8 cellular contexts compared by ENCODE assay signal in the genomic region with DNA sequence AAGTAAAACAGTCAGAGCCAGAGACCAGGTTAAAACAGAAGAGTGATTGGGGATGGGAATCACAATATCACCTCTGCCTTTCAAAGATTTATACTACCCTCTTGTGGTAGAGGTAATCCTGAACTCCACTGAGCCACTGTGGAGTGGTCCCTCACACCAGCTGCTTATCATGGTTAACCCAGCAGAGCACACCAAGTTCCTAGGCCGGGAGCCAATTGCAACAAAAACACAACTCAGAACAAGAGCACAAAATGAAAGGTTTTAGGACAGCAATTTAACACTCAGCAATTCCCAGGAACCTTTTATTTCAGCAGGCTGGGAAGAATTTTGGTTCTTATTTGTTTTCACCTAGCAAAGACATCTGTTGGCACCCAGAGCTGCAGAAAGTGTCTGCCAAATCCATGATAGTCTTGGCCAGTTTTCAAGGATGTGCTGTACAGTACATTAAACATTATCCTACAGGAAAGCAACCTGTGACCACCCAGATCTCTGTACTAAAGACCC.
DNase-seq lines count a peak whose midpoint lies in the region; ATAC-seq and TF ChIP-seq lines count a peak whose summit lies in the region.

No MANE protein-coding gene starts in this region.

- ATAC-seq in GM19351 (IDR thresholded peaks at IDR 0.05; ENCODE audit: unreplicated experiment) (peak; percentile 56), GM18909 (IDR thresholded peaks at IDR 0.05; ENCODE audit: poor library complexity, unreplicated experiment) (no peak), GM21786 (IDR thresholded peaks at IDR 0.05; ENCODE audit: unreplicated experiment) (no peak)
- no peak for ATAC-seq in CD4-positive, alpha-beta T cell (ENCODE audit: poor library complexity)

- no peaks in the 10 kb centered on the region for H3K27me3 ChIP-seq in CD4-positive, alpha-beta T cell (ENCODE audit: control insufficient read depth, insufficient read depth, low read length)

- intact Hi-C loops in CD4-positive, alpha-beta T cell (cut with DNase I, micrococcal nuclease) = no loop called here

- peaks cover 27% of the 10 kb centered on the region for H3K4me1 Mint-ChIP-seq in osteocyte (ENCODE audit: unreplicated experiment)
- no peaks in the 10 kb centered on the region for H3K4me1 Mint-ChIP-seq in CD4-positive, alpha-beta T cell (ENCODE audit: low read depth)

- H3K27ac ChIP-seq in CD4-positive, alpha-beta T cell (ENCODE audit: low read depth, low read length) = no peak overlapping the region

- H3K9me3 ChIP-seq in CD4-positive, alpha-beta T cell (ENCODE audit: control insufficient read depth, low read length) = no peaks in the 10 kb centered on the region

- H3K4me3 Mint-ChIP-seq in osteocyte (ENCODE audit: unreplicated experiment) = no peak overlapping the region
- H3K4me3 Mint-ChIP-seq in CD4-positive, alpha-beta T cell = no peak overlapping the region

- CTCF ChIA-PET in CD4-positive, alpha-beta T cell (lab: Charles Lee) = no interaction called here

- peak; percentile 65 for TF ChIP-seq CTCF in osteocyte (IDR thresholded peaks at IDR 0.05)
- no peak for TF ChIP-seq CTCF in CD4-positive, alpha-beta T cell (IDR thresholded peaks at IDR 0.05)

- no peaks in the 10 kb centered on the region for H3K9me3 Mint-ChIP-seq in osteocyte (ENCODE audit: unreplicated experiment)
- no peaks in the 10 kb centered on the region for H3K9me3 Mint-ChIP-seq in CD4-positive, alpha-beta T cell

- DNase-seq in NCI-H510A treated with DMSO at 0.1 percent for 48 hours (lab: John Stamatoyannopoulos, UW) (peak; percentile 76), dermis microvascular lymphatic vessel endothelial cell (ENCODE audit: low read depth in 2 of 2) (peak; percentile 6 to 24), osteocyte (ENCODE audit: extremely low spot score, unreplicated experiment) (no peak)
- no peak for DNase-seq in activated CD8-positive, alpha-beta memory T cell treated with anti-CD3 and anti-CD28 coated beads for 24 hours
- no peak for DNase-seq in CD4-positive, alpha-beta T cell

- H3K27ac Mint-ChIP-seq in osteocyte (ENCODE audit: unreplicated experiment) = peak overlapping the region; percentile 28
- H3K27ac Mint-ChIP-seq in CD4-positive, alpha-beta T cell = no peak overlapping the region

- H3K27me3 Mint-ChIP-seq in osteocyte (ENCODE audit: unreplicated experiment) = peaks cover 29% of the 10 kb centered on the region
- H3K27me3 Mint-ChIP-seq in CD4-positive, alpha-beta T cell = no peaks in the 10 kb centered on the region

- POLR2A ChIA-PET in CD4-positive, alpha-beta T cell (lab: Charles Lee) = no interaction called here

- H3K36me3 Mint-ChIP-seq in osteocyte (ENCODE audit: unreplicated experiment) = no peaks in the 10 kb centered on the region
- no peaks in the 10 kb centered on the region for H3K36me3 Mint-ChIP-seq in CD4-positive, alpha-beta T cell (ENCODE audit: low read depth)

Comparison
In these comparisons a context has a peak if more than half of its experiments do, and no peak if none do; other contexts are left out.
1. DNase-seq: peak in NCI-H510A treated with DMSO at 0.1 percent for 48 hours (single experiment) and dermis microvascular lymphatic vessel endothelial cell (2 of 2); none in osteocyte (single experiment), activated CD8-positive, alpha-beta memory T cell treated with anti-CD3 and anti-CD28 coated beads for 24 hours (single experiment) and CD4-positive, alpha-beta T cell (0 of 10).